21 cellular contexts compared by ENCODE assay signal in genomic region chr5:156532921-156533320, GRCh38.
"Had no signal": no experiment of that assay in that cellular context is flagged by ENCODE, and none has a peak within 500 bp of the region (broad histone marks: within the 10 kb centered on the region; RNA-seq: fewer than 3 reads in every experiment).

No MANE protein-coding gene starts in this region.

- H3K4me2 ChIP-seq: neural progenitor cell, smooth muscle cell had no signal

- H3K4me1 ChIP-seq: neural progenitor cell, suprapubic skin, upper lobe of right lung, vagina had no signal

- ATAC-seq: esophagus mucosa; heart left ventricle; naive thymus-derived CD4-positive, alpha-beta T cell; right cardiac atrium; stimulated activated effector memory CD8-positive, alpha-beta T cell treated with anti-CD3 and anti-CD28 coated beads, Interleukin-12 subunit alpha, Interleukin-12 subunit beta, amount 100 ng/mL, for 72 hours; stimulated activated naive CD8-positive, alpha-beta T cell treated with anti-CD3 and anti-CD28 coated beads, Interleukin-15, Interleukin-2, amounts not matched to agents 100 U/mL and 50 U/mL, for 24 hours; upper lobe of right lung had no signal

- DNase-seq: effector memory CD4-positive, alpha-beta T cell; heart left ventricle; hippocampal formation; kidney glomerular epithelial cell; mesendoderm; naive thymus-derived CD4-positive, alpha-beta T cell; nucleus accumbens; ovary; right cardiac atrium; stimulated activated CD4-positive, alpha-beta T cell treated with anti-CD3 and anti-CD28 coated beads, Interleukin-4, amount 100 ng/mL, for 1 hour; stimulated activated CD8-positive, alpha-beta memory T cell treated with anti-CD3 and anti-CD28 coated beads, Interleukin-4, amount 100 ng/mL, for 48 hours; stimulated activated naive CD8-positive, alpha-beta T cell treated with anti-CD3 and anti-CD28 coated beads, Interleukin-15, Interleukin-2, amounts not matched to agents 100 U/mL and 50 U/mL, for 24 hours; tibial artery; upper lobe of right lung had no signal

- H3K36me3 ChIP-seq: heart left ventricle, neural progenitor cell, ovary, suprapubic skin, tibial artery, upper lobe of right lung, vagina had no signal

- FAIRE-seq: endometrium had no signal

- H3K4me3 ChIP-seq: heart left ventricle, neural progenitor cell, ovary, smooth muscle cell, suprapubic skin, tibial artery, upper lobe of right lung, vagina had no signal

- H3K27ac ChIP-seq: heart left ventricle, neural progenitor cell, ovary, suprapubic skin, tibial artery, upper lobe of right lung, vagina had no signal

- H3K9ac ChIP-seq: neural progenitor cell had no signal

- H2AFZ ChIP-seq: neural progenitor cell had no signal

- H3K27me3 ChIP-seq: heart left ventricle, neural progenitor cell, ovary, suprapubic skin, tibial artery, upper lobe of right lung, vagina had no signal

- H3K9me3 ChIP-seq: heart left ventricle, ovary, suprapubic skin, tibial artery, upper lobe of right lung, vagina had no signal
